ENCODE assay signal across 1 cellular context in genomic region chr10:48444266-48444665, GRCh38.
TF ChIP-seq lines count a peak whose summit lies in the region.

No MANE protein-coding gene starts in this region.

TF ChIP-seq in K562, 482 proteins besides CTCF, POLR2A, EP300 and RAD21 (continued from another document and continues in another):
- no peak for TF ChIP-seq AFF1 (IDR thresholded peaks at IDR 0.05; ENCODE audit: low read depth in 1 of 2, partially characterized antibody in 2 of 2)
- no peak for TF ChIP-seq ZSCAN32 (CRISPR knock-in tag; IDR thresholded peaks at IDR 0.05)
- peak; percentile 51; the same call in 1 of the 2 replicates for TF ChIP-seq PKNOX1 (IDR thresholded peaks at IDR 0.05)
- TF ChIP-seq ARID2 (IDR thresholded peaks at IDR 0.05), result peak; percentile 80
- no peak for TF ChIP-seq ZNF212 (CRISPR knock-in tag; IDR thresholded peaks at IDR 0.05)
- no peak for TF ChIP-seq ZNF407 (IDR thresholded peaks at IDR 0.05; ENCODE audit: low read depth)
- TF ChIP-seq NFE2L1 (tag; IDR thresholded peaks at IDR 0.05; ENCODE audit: borderline replicate concordance, low read depth), result no peak
- TF ChIP-seq ZBTB34 (CRISPR knock-in tag; IDR thresholded peaks at IDR 0.05), result no peak
- TF ChIP-seq NR0B1 (IDR thresholded peaks at IDR 0.05; ENCODE audit: partially characterized antibody), result no peak
- no peak for TF ChIP-seq BCL6 (CRISPR knock-in tag; IDR thresholded peaks at IDR 0.05)
- no peak for TF ChIP-seq KLF16 (IDR thresholded peaks at IDR 0.05)
- peak; percentile 68; the same call in 1 of the 2 replicates for TF ChIP-seq SMC3 (conservative IDR thresholded peaks at IDR 0.05; ENCODE audit: insufficient read depth, low read depth, low read length)
- TF ChIP-seq RREB1 (CRISPR knock-in tag; IDR thresholded peaks at IDR 0.05), result no peak
- no peak for TF ChIP-seq PRDM10 (IDR thresholded peaks at IDR 0.05; ENCODE audit: partially characterized antibody)
- no peak for TF ChIP-seq PTBP1 (IDR thresholded peaks at IDR 0.05; ENCODE audit: low read depth, low read length)
